8 cellular contexts compared by ENCODE assay signal in the genomic region with DNA sequence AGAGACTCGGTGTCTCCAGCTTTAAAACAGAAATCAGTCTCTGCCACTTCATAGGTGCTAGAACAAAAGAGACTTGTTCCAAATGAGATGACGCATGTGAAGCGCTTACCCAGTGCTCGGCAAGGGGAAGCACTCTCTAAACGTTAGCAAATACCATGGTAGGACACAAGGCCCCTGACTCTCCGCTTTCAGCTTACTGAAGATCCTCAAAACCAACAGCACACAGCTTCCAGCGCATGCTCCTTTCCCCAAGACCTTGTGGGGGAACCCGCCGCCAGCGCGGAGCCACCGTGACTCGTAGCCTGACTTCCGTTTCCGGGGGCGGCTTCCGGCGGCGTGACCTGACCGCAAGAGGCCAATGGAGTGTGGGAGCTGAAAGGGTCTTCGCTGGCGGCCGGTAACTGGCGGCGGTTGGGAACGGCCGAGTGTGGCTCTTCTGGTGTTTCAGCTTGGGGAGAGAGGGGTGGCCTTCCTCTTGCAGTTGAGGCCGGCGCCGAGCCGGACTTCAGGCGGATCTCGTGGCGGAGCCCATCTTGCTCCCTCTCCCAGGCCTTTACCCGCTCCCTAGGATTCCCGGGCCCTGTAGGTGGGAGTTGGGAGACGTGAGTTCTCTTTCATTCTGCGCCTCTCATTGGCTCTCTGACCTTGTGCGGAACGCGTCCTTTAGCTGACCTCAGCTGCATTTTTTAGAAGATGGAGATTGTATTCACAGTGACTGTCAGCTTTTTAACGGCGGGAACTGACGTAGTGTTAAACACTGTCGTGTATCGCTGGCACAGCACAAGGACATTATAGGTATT. TPM values are rescaled to one million over a fixed set of nuclear protein-coding genes. Genes with fewer than 3 reads are reported as not detected.
DNase-seq lines count a peak whose midpoint lies in the region; ATAC-seq and TF ChIP-seq lines count a peak whose summit lies in the region.

A gene with protein sequence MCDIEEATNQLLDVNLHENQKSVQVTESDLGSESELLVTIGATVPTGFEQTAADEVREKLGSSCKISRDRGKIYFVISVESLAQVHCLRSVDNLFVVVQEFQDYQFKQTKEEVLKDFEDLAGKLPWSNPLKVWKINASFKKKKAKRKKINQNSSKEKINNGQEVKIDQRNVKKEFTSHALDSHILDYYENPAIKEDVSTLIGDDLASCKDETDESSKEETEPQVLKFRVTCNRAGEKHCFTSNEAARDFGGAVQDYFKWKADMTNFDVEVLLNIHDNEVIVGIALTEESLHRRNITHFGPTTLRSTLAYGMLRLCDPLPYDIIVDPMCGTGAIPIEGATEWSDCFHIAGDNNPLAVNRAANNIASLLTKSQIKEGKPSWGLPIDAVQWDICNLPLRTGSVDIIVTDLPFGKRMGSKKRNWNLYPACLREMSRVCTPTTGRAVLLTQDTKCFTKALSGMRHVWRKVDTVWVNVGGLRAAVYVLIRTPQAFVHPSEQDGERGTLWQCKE (plus strand): TSS at position 324 of the 800 bp plus-strand sequence. CDS start 2,015 bp downstream, outside the sequence.

- peak within 1 kb of the TSS; percentile 94 for H2AFZ ChIP-seq in mammary epithelial cell (ENCODE audit: low read depth, low read length)

- H3K27ac ChIP-seq in A673 (ENCODE audit: low read depth, low read length, poor library complexity, severe bottlenecking): peak within 1 kb of the TSS; percentile 85
- H3K27ac ChIP-seq in WERI-Rb-1: peak within 1 kb of the TSS; percentile 85
- peak within 1 kb of the TSS; percentile 81 for H3K27ac ChIP-seq in mammary epithelial cell (ENCODE audit: insufficient read depth, low read depth, low read length)

- H3K4me1 ChIP-seq in A673 (ENCODE audit: insufficient read depth, low read length, poor library complexity, severe bottlenecking) (peaks cover 11% of the 10 kb centered on the region), mammary epithelial cell (ENCODE audit: insufficient read depth, low read length) (peaks cover 12% of the 10 kb centered on the region)

- TF ChIP-seq CTCF in A673 (conservative IDR thresholded peaks at IDR 0.05; ENCODE audit: low read depth, low read length): no peak
- no peak for TF ChIP-seq CTCF in WERI-Rb-1 (IDR thresholded peaks at IDR 0.05; ENCODE audit: low read depth, low read length)
- no peak for TF ChIP-seq CTCF in mammary epithelial cell (conservative IDR thresholded peaks at IDR 0.05 in 1 of 2, IDR thresholded peaks at IDR 0.05 in 1 of 2; ENCODE audit: extremely low read depth in 1 of 2, insufficient read depth in 1 of 2, low read depth in 1 of 2, low read length in 2 of 2)

- POLR2A ChIA-PET in A673 (lab: Charles Lee; ENCODE audit: low non-redundant PET): interaction anchor here (0.7 to 0.9 kb wide), 2 partner anchors 33 to 35 kb away, joined by 5 to 11 read pairs; partner anchors contain the start of gene SETD5

- H3K9ac ChIP-seq in mammary epithelial cell (ENCODE audit: insufficient read depth, low read length): peak within 1 kb of the TSS; percentile 81

- peak within 1 kb of the TSS; percentile 78 for H3K4me2 ChIP-seq in mammary epithelial cell (ENCODE audit: insufficient read depth, low read depth, low read length)

- CTCF ChIA-PET in A673 (lab: Charles Lee) (no interaction called here), mammary epithelial cell (lab: Charles Lee; ENCODE audit: low non-redundant PET) (no interaction called here)

- intact Hi-C loops in A673 (cut with micrococcal nuclease; ENCODE audit: unreplicated experiment) (loop anchor here (2.0 kb wide), 2 partner anchors 34 to 60 kb away; partner anchors contain the start of gene SETD5), mammary epithelial cell (cut with micrococcal nuclease) (loop anchor here (2.0 kb wide), 1 partner anchor 60 kb away; no protein-coding TSS in a partner anchor)

- H3K9me3 ChIP-seq in A673 (ENCODE audit: low read depth, low read length, poor library complexity, severe bottlenecking): no peaks in the 10 kb centered on the region
- no peaks in the 10 kb centered on the region for H3K9me3 ChIP-seq in WERI-Rb-1 (ENCODE audit: severe bottlenecking)
- no peaks in the 10 kb centered on the region for H3K9me3 ChIP-seq in mammary epithelial cell (replicated peaks; ENCODE audit: insufficient read depth, low read length)

- H3K36me3 ChIP-seq in A673 (ENCODE audit: insufficient read depth, low read length, poor library complexity, severe bottlenecking) (peaks cover 31% of the 10 kb centered on the region), WERI-Rb-1 (peaks cover 30% of the 10 kb centered on the region), mammary epithelial cell (ENCODE audit: insufficient read depth, low read length) (peaks cover 17% of the 10 kb centered on the region)

- ATAC-seq in GM18861 (IDR thresholded peaks at IDR 0.05; ENCODE audit: unreplicated experiment) (peak; percentile 93), HG03097 (IDR thresholded peaks at IDR 0.05; ENCODE audit: low FRiP score, unreplicated experiment) (peak; percentile 90)

- peaks cover 31% of the 10 kb centered on the region for H3K79me2 ChIP-seq in mammary epithelial cell (ENCODE audit: insufficient read depth, low read length)

- dilution Hi-C loops in mammary epithelial cell (cut with HindIII; ENCODE audit: low sequenced_read_pairs): no loop called here

- H3K4me3 ChIP-seq in A673 (ENCODE audit: low read depth, low read length, poor library complexity, severe bottlenecking) (peak within 1 kb of the TSS; percentile 68), WERI-Rb-1 (ENCODE audit: low read depth, low read length) (peak within 1 kb of the TSS; percentile 53), mammary epithelial cell (replicated peaks in 1 of 3; ENCODE audit: insufficient read depth in 1 of 3, low read depth in 2 of 3, low read length in 3 of 3) (peak within 1 kb of the TSS; percentile 70 to 83 (median 74))

- in situ Hi-C loops in mammary epithelial cell (cut with MboI; ENCODE audit: low sequenced_read_pairs in 2 of 2): loop anchor here in 1 of 2 donors (10.0 kb wide), 1 partner anchor 62 kb away; no protein-coding TSS in a partner anchor

- H3K27me3 ChIP-seq in A673 (replicated peaks; ENCODE audit: insufficient read depth, low read depth, low read length, poor library complexity) (no peaks in the 10 kb centered on the region), WERI-Rb-1 (ENCODE audit: insufficient read depth, low read depth, severe bottlenecking) (no peaks in the 10 kb centered on the region), mammary epithelial cell (ENCODE audit: insufficient read depth, low read length) (no peaks in the 10 kb centered on the region)

- BruUV-seq in A673 (replicated peaks; lab: Mats Ljungman, UMichigan) (TSS peak; percentile 63), mammary epithelial cell (replicated peaks; lab: Mats Ljungman, UMichigan) (TSS peak; percentile 82)

- DNase-seq in A673 (ENCODE audit: low spot score): peak; percentile 96
- DNase-seq in NCI-H2227 (lab: John Stamatoyannopoulos, UW; ENCODE audit: unreplicated experiment): peak; percentile 88
- peak; percentile 93 for DNase-seq in WERI-Rb-1
- peak; percentile 89 for DNase-seq in mammary epithelial cell
- peak; percentile 87 for DNase-seq in iPS-NIHi7 (ENCODE audit: extremely low spot score)
- peak; percentile 61 for DNase-seq in smooth muscle cell of the brain vasculature (ENCODE audit: low read depth, low spot score)

- no peaks in the 10 kb centered on the region for H4K20me1 ChIP-seq in mammary epithelial cell (ENCODE audit: insufficient read depth, low read length)

- WGBS in mammary epithelial cell (ENCODE audit: low coverage, missing lambda C conversion rate): 1% methylated on average over 31 of the region's 46 CpGs

RNA-seq across cellular contexts. Expression of the gene that starts here (rescaled TPM):
- total RNA-seq in A673 (2021) (79.2 and 84.6 TPM in 2 replicates), mammary epithelial cell (10 to 100 TPM; 32.7 to 48.4 TPM)
- 28.4 TPM for polyA plus RNA-seq in mammary epithelial cell
- polyA minus RNA-seq in mammary epithelial cell: 110 TPM

Comparison
In these comparisons a context has a peak if more than half of its experiments do, and no peak if none do; other contexts are left out.
1. Peak in every context shown above with its lines: DNase-seq, ATAC-seq, H3K4me3 ChIP-seq and H3K27ac ChIP-seq.